In genomic region chr3:12227833-12228232, GRCh38 we compare ENCODE assay signal across 14 cellular contexts.
DNase-seq lines count a peak whose midpoint lies in the region; ATAC-seq, FAIRE-seq and TF ChIP-seq lines count a peak whose summit lies in the region.
"Had no signal": no experiment of that assay in that cellular context is flagged by ENCODE, and none has a peak within 500 bp of the region (broad histone marks: within the 10 kb centered on the region; RNA-seq: fewer than 3 reads in every experiment).

No MANE protein-coding gene starts in this region.

- H3K36me3 ChIP-seq in left lung (no peaks in the 10 kb centered on the region), transverse colon (no peaks in the 10 kb centered on the region)
- H3K36me3 ChIP-seq: tibial nerve had no signal

- no peak for TF ChIP-seq EP300 in transverse colon (IDR thresholded peaks at IDR 0.05; ENCODE audit: low read depth)

- peak overlapping the region; percentile 30 to 50 for H3K27ac ChIP-seq in left lung
- H3K27ac ChIP-seq in transverse colon = no peak overlapping the region
- H3K27ac ChIP-seq: tibial nerve had no signal

- no peak for FAIRE-seq in HTR-8/SVneo (lab: Jason Lieb, UNC)

- no peaks in the 10 kb centered on the region for H3K9me3 ChIP-seq in left lung
- H3K9me3 ChIP-seq in transverse colon = no peaks in the 10 kb centered on the region
- H3K9me3 ChIP-seq: tibial nerve had no signal

- TF ChIP-seq CTCF in left lung (IDR thresholded peaks at IDR 0.05) = no peak
- TF ChIP-seq CTCF in transverse colon (IDR thresholded peaks at IDR 0.05) = no peak

- H3K4me3 ChIP-seq in left lung = no peak overlapping the region
- no peak overlapping the region for H3K4me3 ChIP-seq in transverse colon
- H3K4me3 ChIP-seq: tibial nerve had no signal

- H3K4me1 ChIP-seq in left lung (peaks cover 29 to 36% of the 10 kb centered on the region in 2 donors), transverse colon (peaks cover 0 to 50% (median 22%) of the 10 kb centered on the region in 4 donors)

- no peaks in the 10 kb centered on the region for H3K27me3 ChIP-seq in left lung
- H3K27me3 ChIP-seq in transverse colon = no peaks in the 10 kb centered on the region
- H3K27me3 ChIP-seq: tibial nerve had no signal

- ATAC-seq in left lung (peak; percentile 48), GM19023 (IDR thresholded peaks at IDR 0.05; ENCODE audit: unreplicated experiment) (no peak)

- 57 to 71% methylated on average over 1 to 3 of the region's 3 CpGs for WGBS in transverse colon (ENCODE audit: low coverage in 1 of 2), 2 donors

- in situ Hi-C loops in ACHN (cut with HindIII; ENCODE audit: low pct_ligation_motif_present, low pct_unique_long_range_greater_than_20kb, low sequenced_read_pairs) (no loop called here), transverse colon (cut with MboI; ENCODE audit: low pct_ligation_motif_present in 1 of 4, low pct_unique_long_range_greater_than_20kb in 1 of 4, low sequenced_read_pairs in 3 of 4) (no loop called here)

- intact Hi-C loops in left lung (cut with DNase I) (no loop called here), transverse colon (cut with DNase I; ENCODE audit: low total_unique reads) (no loop called here)

- peak; percentile 88 for DNase-seq in ACHN
- DNase-seq in HTR-8/SVneo (ENCODE audit: insufficient read length, low spot score) = peak; percentile 41
- DNase-seq in astrocyte of the hippocampus (ENCODE audit: low read depth, low spot score) = peak; percentile 95
- DNase-seq in left lung = no peak
- DNase-seq in transverse colon = no peak
- no peak for DNase-seq in NCI-H146 (lab: John Stamatoyannopoulos, UW)
- no peak for DNase-seq in NCI-H1694 (lab: John Stamatoyannopoulos, UW)
- DNase-seq: aorta, naive B cell, NCI-H1417, NCI-H526 treated with DMSO at 0.1 percent for 48 hours, SHP77 had no signal

- TF ChIP-seq POLR2A in transverse colon (IDR thresholded peaks at IDR 0.05) = no peak

Comparison
In these comparisons a context has a peak if more than half of its experiments do, and no peak if none do; other contexts are left out.
1. DNase-seq: peak in ACHN (single experiment), HTR-8/SVneo (single experiment) and astrocyte of the hippocampus (single experiment); none in left lung (0 of 2), transverse colon (single experiment), NCI-H146 (single experiment) and NCI-H1694 (single experiment).
2. H3K27ac ChIP-seq: peak in left lung (2 of 2); none in transverse colon (0 of 4).